In genomic region chr15:50137330-50137761, GRCh38 we compare ENCODE assay signal across 11 cellular contexts. TPM values are rescaled to one million over a fixed set of nuclear protein-coding genes. Genes with fewer than 3 reads are reported as not detected.
DNase-seq lines count a peak whose midpoint lies in the region; ATAC-seq and TF ChIP-seq lines count a peak whose summit lies in the region.
"Had no signal": no experiment of that assay in that cellular context is flagged by ENCODE, and none has a peak within 500 bp of the region (broad histone marks: within the 10 kb centered on the region; RNA-seq: fewer than 3 reads in every experiment).

No MANE protein-coding gene starts in this region.

- in situ Hi-C loops in KBM-7 (cut with MboI; ENCODE audit: low pct_unique_long_range_greater_than_20kb, low sequenced_read_pairs) = no loop called here

- no peak overlapping the region for H3K4me3 ChIP-seq in fibroblast of the aortic adventitia (ENCODE audit: low read depth, low read length)
- H3K4me3 ChIP-seq: BLaER1 treated with 17β-estradiol and CSF1 and Interleukin-3, amounts not matched to agents 10 nM and 100 nM had no signal

- peak overlapping the region; percentile 88 for H3K27ac Mint-ChIP-seq in activated CD8-positive, alpha-beta memory T cell treated with anti-CD3 and anti-CD28 coated beads, Interleukin-2, amount 10 ng/mL, durations not matched to agents 7 days and 5 days
- H3K27ac Mint-ChIP-seq in T-helper 1 cell treated with Interleukin-12 subunit alpha and Interleukin-12 subunit beta and Interleukin-4 antibody, amounts not matched to agents 30 μg/mL and 1 μg/mL, for 36 hours = peak overlapping the region; percentile 86
- no peak overlapping the region for H3K27ac Mint-ChIP-seq in mesothelial cell of epicardium

- H3K4me3 Mint-ChIP-seq in activated CD8-positive, alpha-beta memory T cell treated with anti-CD3 and anti-CD28 coated beads, Interleukin-2, amount 10 ng/mL, durations not matched to agents 7 days and 5 days = peak overlapping the region; percentile 61
- peak overlapping the region; percentile 19 for H3K4me3 Mint-ChIP-seq in T-helper 1 cell treated with Interleukin-12 subunit alpha and Interleukin-12 subunit beta and Interleukin-4 antibody, amounts not matched to agents 30 μg/mL and 1 μg/mL, for 36 hours
- no peak overlapping the region for H3K4me3 Mint-ChIP-seq in mesothelial cell of epicardium

- H3K4me1 Mint-ChIP-seq in activated CD8-positive, alpha-beta memory T cell treated with anti-CD3 and anti-CD28 coated beads, Interleukin-2, amount 10 ng/mL, durations not matched to agents 7 days and 5 days = peaks cover 59% of the 10 kb centered on the region
- H3K4me1 Mint-ChIP-seq in T-helper 1 cell treated with Interleukin-12 subunit alpha and Interleukin-12 subunit beta and Interleukin-4 antibody, amounts not matched to agents 30 μg/mL and 1 μg/mL, for 36 hours (ENCODE audit: low read depth) = peaks cover 49% of the 10 kb centered on the region
- H3K4me1 Mint-ChIP-seq in mesothelial cell of epicardium = peaks cover 11% of the 10 kb centered on the region

- peaks cover 16% of the 10 kb centered on the region for H3K36me3 Mint-ChIP-seq in activated CD8-positive, alpha-beta memory T cell treated with anti-CD3 and anti-CD28 coated beads, Interleukin-2, amount 10 ng/mL, durations not matched to agents 7 days and 5 days
- peaks cover 5% of the 10 kb centered on the region for H3K36me3 Mint-ChIP-seq in T-helper 1 cell treated with Interleukin-12 subunit alpha and Interleukin-12 subunit beta and Interleukin-4 antibody, amounts not matched to agents 30 μg/mL and 1 μg/mL, for 36 hours (ENCODE audit: low read depth)
- H3K36me3 Mint-ChIP-seq in mesothelial cell of epicardium = no peaks in the 10 kb centered on the region

- TF ChIP-seq CTCF in fibroblast of the aortic adventitia (IDR thresholded peaks at IDR 0.05; ENCODE audit: insufficient read depth, low read length) = no peak
- no peak for TF ChIP-seq CTCF in mesothelial cell of epicardium (IDR thresholded peaks at IDR 0.05; ENCODE audit: unreplicated experiment)

- peak; percentile 52 for ATAC-seq in activated CD8-positive, alpha-beta memory T cell treated with anti-CD3 and anti-CD28 coated beads, Interleukin-2, amount 10 ng/mL, durations not matched to agents 7 days and 5 days
- peak; percentile 84 for ATAC-seq in stimulated activated naive CD8-positive, alpha-beta T cell treated with anti-CD3 and anti-CD28 coated beads, Interleukin-15, Interleukin-2, amounts not matched to agents 100 U/mL and 50 U/mL, for 24 hours

- H3K27me3 Mint-ChIP-seq in activated CD8-positive, alpha-beta memory T cell treated with anti-CD3 and anti-CD28 coated beads, Interleukin-2, amount 10 ng/mL, durations not matched to agents 7 days and 5 days = no peaks in the 10 kb centered on the region
- no peaks in the 10 kb centered on the region for H3K27me3 Mint-ChIP-seq in T-helper 1 cell treated with Interleukin-12 subunit alpha and Interleukin-12 subunit beta and Interleukin-4 antibody, amounts not matched to agents 30 μg/mL and 1 μg/mL, for 36 hours (ENCODE audit: low read depth)
- no peaks in the 10 kb centered on the region for H3K27me3 Mint-ChIP-seq in mesothelial cell of epicardium (ENCODE audit: low read depth)

- CTCF ChIA-PET in activated CD8-positive, alpha-beta memory T cell treated with anti-CD3 and anti-CD28 coated beads, Interleukin-2, amount 10 ng/mL, durations not matched to agents 7 days and 5 days (lab: Charles Lee) = interaction anchor here (0.8 to 5.5 kb wide), 8 partner anchors 19 to 770 kb away, joined by 3 to 73 read pairs (median 3); partner anchors contain the start of gene ATP8B4

- no peaks in the 10 kb centered on the region for H3K9me3 Mint-ChIP-seq in activated CD8-positive, alpha-beta memory T cell treated with anti-CD3 and anti-CD28 coated beads, Interleukin-2, amount 10 ng/mL, durations not matched to agents 7 days and 5 days (ENCODE audit: low read depth)
- peaks cover 5% of the 10 kb centered on the region for H3K9me3 Mint-ChIP-seq in T-helper 1 cell treated with Interleukin-12 subunit alpha and Interleukin-12 subunit beta and Interleukin-4 antibody, amounts not matched to agents 30 μg/mL and 1 μg/mL, for 36 hours
- no peaks in the 10 kb centered on the region for H3K9me3 Mint-ChIP-seq in mesothelial cell of epicardium

- peak; percentile 75 for DNase-seq in activated CD8-positive, alpha-beta memory T cell treated with anti-CD3 and anti-CD28 coated beads, Interleukin-2, amount 10 ng/mL, durations not matched to agents 7 days and 5 days
- no peak for DNase-seq in activated CD8-positive, alpha-beta memory T cell treated with anti-CD3 and anti-CD28 coated beads, Interleukin-2, amount 50 U/mL, for 48 hours
- peak; percentile 95 for DNase-seq in fibroblast of the aortic adventitia (ENCODE audit: low read depth)
- peak; percentile 55 for DNase-seq in stimulated activated naive CD8-positive, alpha-beta T cell treated with anti-CD3 and anti-CD28 coated beads, Interleukin-15, Interleukin-2, amounts not matched to agents 100 U/mL and 50 U/mL, for 24 hours
- no peak for DNase-seq in KBM-7
- no peak for DNase-seq in mesothelial cell of epicardium (ENCODE audit: low spot score in 2 of 2, unreplicated experiment in 2 of 2)
- no peak for DNase-seq in NCI-H1694 treated with DMSO at 0.1 percent for 48 hours (lab: John Stamatoyannopoulos, UW)
- DNase-seq: dermis blood vessel endothelial cell, NCI-H2081 treated with DMSO at 0.1 percent for 48 hours had no signal

RNA-seq across cellular contexts. Expression of gene ATP8B4, which starts 18.3 kb away (rescaled TPM):
- total RNA-seq in activated CD8-positive, alpha-beta memory T cell treated with anti-CD3 and anti-CD28 coated beads, Interleukin-2, amount 10 ng/mL, durations not matched to agents 7 days and 5 days = 10 to 100 TPM; 69.2 to 98.3 TPM
- total RNA-seq in fibroblast of the aortic adventitia (ENCODE audit: low replicate concordance) (0.99 and 1.1 TPM in 2 replicates), mesothelial cell of epicardium (1.4 to 2.1 TPM (median 1.8 TPM) in 3 replicates)

RNA-seq across cellular contexts. Expression of gene SLC27A2, which starts 44.6 kb away (rescaled TPM):
- total RNA-seq in activated CD8-positive, alpha-beta memory T cell treated with anti-CD3 and anti-CD28 coated beads, Interleukin-2, amount 10 ng/mL, durations not matched to agents 7 days and 5 days = 10 to 100 TPM; 36.4 to 54.0 TPM
- not detected in 2 replicates for total RNA-seq in fibroblast of the aortic adventitia (ENCODE audit: low replicate concordance)
- total RNA-seq in mesothelial cell of epicardium = 2.7 to 3.2 TPM (median 3.1 TPM) in 3 replicates

Comparison
In these comparisons a context has a peak if more than half of its experiments do, and no peak if none do; other contexts are left out.
1. DNase-seq: peak in activated CD8-positive, alpha-beta memory T cell treated with anti-CD3 and anti-CD28 coated beads, Interleukin-2, amount 10 ng/mL, durations not matched to agents 7 days and 5 days (single experiment), fibroblast of the aortic adventitia (single experiment) and stimulated activated naive CD8-positive, alpha-beta T cell treated with anti-CD3 and anti-CD28 coated beads, Interleukin-15, Interleukin-2, amounts not matched to agents 100 U/mL and 50 U/mL, for 24 hours (single experiment); none in activated CD8-positive, alpha-beta memory T cell treated with anti-CD3 and anti-CD28 coated beads, Interleukin-2, amount 50 U/mL, for 48 hours (single experiment), KBM-7 (single experiment), mesothelial cell of epicardium (0 of 2) and NCI-H1694 treated with DMSO at 0.1 percent for 48 hours (single experiment).
2. RNA of gene ATP8B4, which starts 18.3 kb away (total RNA-seq): 69.2 to 98.3 TPM in activated CD8-positive, alpha-beta memory T cell treated with anti-CD3 and anti-CD28 coated beads, Interleukin-2, amount 10 ng/mL, durations not matched to agents 7 days and 5 days; 1.4 to 2.1 TPM in mesothelial cell of epicardium and 0.99 to 1.1 TPM in fibroblast of the aortic adventitia; every median in the first group is over 10 times any median in the second.